In genomic region chr20:60062431-60063336, GRCh38 we compare ENCODE assay signal across 8 cellular contexts.
DNase-seq lines count a peak whose midpoint lies in the region; TF ChIP-seq lines count a peak whose summit lies in the region.
"Had no signal": no experiment of that assay in that cellular context is flagged by ENCODE, and none has a peak within 500 bp of the region (broad histone marks: within the 10 kb centered on the region; RNA-seq: fewer than 3 reads in every experiment).

No MANE protein-coding gene starts in this region.

- TF ChIP-seq CTCF in cardiac fibroblast (IDR thresholded peaks at IDR 0.05; ENCODE audit: low read depth, low read length): no peak
- no peak for TF ChIP-seq CTCF in type B pancreatic cell (conservative IDR thresholded peaks at IDR 0.05)

- no peak overlapping the region for H3K4me3 ChIP-seq in cardiac fibroblast (replicated peaks in 1 of 2; ENCODE audit: low read depth in 2 of 2, low read length in 2 of 2)

- peak overlapping the region; percentile 32 for H3K27ac Mint-ChIP-seq in type B pancreatic cell
- H3K27ac Mint-ChIP-seq: activated naive CD8-positive, alpha-beta T cell treated with anti-CD3 and anti-CD28 coated beads, Interleukin-2, amount 10 ng/mL, durations not matched to agents 7 days and 5 days had no signal

- peaks cover 36% of the 10 kb centered on the region for H3K4me1 Mint-ChIP-seq in type B pancreatic cell (ENCODE audit: unreplicated experiment)

- no peak overlapping the region for H3K4me3 Mint-ChIP-seq in type B pancreatic cell
- H3K4me3 Mint-ChIP-seq: activated naive CD8-positive, alpha-beta T cell treated with anti-CD3 and anti-CD28 coated beads, Interleukin-2, amount 10 ng/mL, durations not matched to agents 7 days and 5 days had no signal

- DNase-seq in HuH-7.5 (ENCODE audit: low spot score) (peak; percentile 43), cardiac fibroblast (ENCODE audit: low read depth in 2 of 2) (peak; percentile 24 to 51), medulla oblongata (ENCODE audit: extremely low spot score) (peak; percentile 43), type B pancreatic cell (ENCODE audit: extremely low spot score, unreplicated experiment) (no peak), NCI-H345 treated with DMSO at 0.1 percent for 48 hours (lab: John Stamatoyannopoulos, UW; ENCODE audit: unreplicated experiment) (no peak), COLO668 (lab: John Stamatoyannopoulos, UW; ENCODE audit: unreplicated experiment) (no peak)
- DNase-seq in activated CD4-positive, alpha-beta T cell treated with anti-CD3 and anti-CD28 coated beads, Interleukin-2, amount 50 U/mL, for 4 hours: no peak
- DNase-seq: activated naive CD8-positive, alpha-beta T cell treated with anti-CD3 and anti-CD28 coated beads, Interleukin-2, amount 10 ng/mL, durations not matched to agents 7 days and 5 days had no signal

- no peaks in the 10 kb centered on the region for H3K9me3 Mint-ChIP-seq in type B pancreatic cell
- H3K9me3 Mint-ChIP-seq: activated naive CD8-positive, alpha-beta T cell treated with anti-CD3 and anti-CD28 coated beads, Interleukin-2, amount 10 ng/mL, durations not matched to agents 7 days and 5 days had no signal

- peaks cover 7% of the 10 kb centered on the region for H3K27me3 Mint-ChIP-seq in type B pancreatic cell

- H3K36me3 Mint-ChIP-seq in type B pancreatic cell: no peaks in the 10 kb centered on the region

Comparison
In these comparisons a context has a peak if more than half of its experiments do, and no peak if none do; other contexts are left out.
1. DNase-seq: peak in HuH-7.5 (single experiment), cardiac fibroblast (2 of 2) and medulla oblongata (single experiment); none in type B pancreatic cell (single experiment), NCI-H345 treated with DMSO at 0.1 percent for 48 hours (single experiment), activated CD4-positive, alpha-beta T cell treated with anti-CD3 and anti-CD28 coated beads, Interleukin-2, amount 50 U/mL, for 4 hours (0 of 2) and COLO668 (single experiment).